ENCODE assay signal across 8 cellular contexts in the genomic region with DNA sequence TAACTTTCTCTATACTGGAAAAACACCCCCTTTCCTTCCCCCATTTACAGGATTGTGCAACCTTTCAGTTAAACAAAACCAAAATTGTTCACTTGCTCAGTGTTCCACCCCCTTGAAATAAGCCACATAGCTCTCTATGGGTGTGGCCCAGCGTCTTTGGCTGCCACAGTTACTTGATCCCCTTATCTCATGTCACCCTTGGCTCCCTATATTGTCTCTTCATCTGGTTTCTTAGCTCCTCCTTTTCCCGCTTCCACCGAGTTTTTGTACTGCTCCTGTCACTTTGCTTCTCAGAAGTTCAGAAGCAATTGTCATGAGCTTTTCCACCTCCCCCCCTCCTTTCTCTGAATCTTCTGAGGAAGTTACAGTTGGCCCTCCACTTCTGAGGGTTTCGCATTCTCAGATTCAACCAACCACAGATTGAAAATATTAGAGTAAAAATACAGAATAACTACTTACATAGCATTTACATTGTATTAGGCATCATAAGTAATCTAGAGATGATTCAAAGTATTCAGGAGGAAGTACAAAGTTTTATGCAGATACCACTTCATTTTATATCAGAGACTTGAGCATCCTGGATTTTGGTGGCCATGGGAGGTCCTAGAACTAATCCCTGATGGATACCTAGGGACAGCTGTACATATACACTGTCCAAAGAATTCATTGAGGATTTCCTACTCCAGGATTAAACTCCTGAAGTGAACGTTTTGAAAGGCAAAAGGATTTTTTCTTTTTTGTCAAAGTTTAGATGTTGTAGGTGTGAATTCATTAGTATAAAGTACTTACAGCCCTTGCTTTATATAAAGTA.
DNase-seq lines count a peak whose midpoint lies in the region; ATAC-seq, FAIRE-seq and TF ChIP-seq lines count a peak whose summit lies in the region.

No MANE protein-coding gene starts in this region.

- DNase-seq in NCI-H2171 treated with DMSO at 0.1 percent for 48 hours (lab: John Stamatoyannopoulos, UW), result peak; percentile 10
- no peak for DNase-seq in NCI-H2171 (lab: John Stamatoyannopoulos, UW)
- peak; percentile 66 for DNase-seq in NOMO-1 treated with dmso at 0.1 percent for 144 hours (lab: John Stamatoyannopoulos, UW; ENCODE audit: unreplicated experiment)
- peak; percentile 37 for DNase-seq in dedifferentiated amniotic fluid mesenchymal stem cell (ENCODE audit: extremely low spot score)
- no peak for DNase-seq in pancreas
- no peak for DNase-seq in NK-92 (lab: John Stamatoyannopoulos, UW; ENCODE audit: unreplicated experiment)
- no peak for DNase-seq in NCI-H2227 treated with DMSO at 0.1 percent for 48 hours (lab: John Stamatoyannopoulos, UW)

- no peak for FAIRE-seq in pancreas (lab: Jason Lieb, UNC)

- H3K4me1 ChIP-seq in pancreas, result peaks cover 0 to 22% (median 5%) of the 10 kb centered on the region in 3 donors

- WGBS in pancreas, 2 donors, result 49 to 57% methylated on average over 4 to 5 of the region's 5 CpGs

- intact Hi-C loops in pancreas (cut with DNase I), result no loop called here

- ATAC-seq in HG02759 (IDR thresholded peaks at IDR 0.05; ENCODE audit: unreplicated experiment) (peak; percentile 49), pancreas (peak in 3 of 4 donors; percentile 38 to 58 (median 54))

- no peak overlapping the region for H3K4me3 ChIP-seq in pancreas

- H3K9me3 ChIP-seq in pancreas, result no peaks in the 10 kb centered on the region

- no peaks in the 10 kb centered on the region for H3K36me3 ChIP-seq in pancreas

- H3K27ac ChIP-seq in pancreas, result no peak overlapping the region

- TF ChIP-seq CTCF in pancreas (IDR thresholded peaks at IDR 0.05), result no peak

- H3K27me3 ChIP-seq in pancreas, result no peaks in the 10 kb centered on the region

Comparison
In these comparisons a context has a peak if more than half of its experiments do, and no peak if none do; other contexts are left out.
1. DNase-seq: peak in NCI-H2171 treated with DMSO at 0.1 percent for 48 hours (single experiment), NOMO-1 treated with dmso at 0.1 percent for 144 hours (single experiment) and dedifferentiated amniotic fluid mesenchymal stem cell (single experiment); none in NCI-H2171 (single experiment), pancreas (0 of 6), NK-92 (single experiment) and NCI-H2227 treated with DMSO at 0.1 percent for 48 hours (single experiment).